13 cellular contexts compared by ENCODE assay signal in genomic region chr6:121686611-121687023, GRCh38.
DNase-seq lines count a peak whose midpoint lies in the region; ATAC-seq, FAIRE-seq and TF ChIP-seq lines count a peak whose summit lies in the region.
"Had no signal": no experiment of that assay in that cellular context is flagged by ENCODE, and none has a peak within 500 bp of the region (broad histone marks: within the 10 kb centered on the region; RNA-seq: fewer than 3 reads in every experiment).

No MANE protein-coding gene starts in this region.

- no peaks in the 10 kb centered on the region for H3K9me3 ChIP-seq in right cardiac atrium (ENCODE audit: control insufficient read depth, low read length)
- no peaks in the 10 kb centered on the region for H3K9me3 ChIP-seq in right atrium auricular region
- H3K9me3 ChIP-seq in kidney (ENCODE audit: control insufficient read depth in 1 of 2, low read length in 2 of 2), result no peaks in the 10 kb centered on the region
- H3K9me3 ChIP-seq: breast epithelium, left lung, upper lobe of left lung had no signal

- no peak overlapping the region for H3K9ac ChIP-seq in kidney (ENCODE audit: low read length in 2 of 2)

- WGBS in right cardiac atrium, result 83% methylated on average over 29 of the region's 29 CpGs

- ATAC-seq in right cardiac atrium, result peak in 1 of 2 donors; percentile 26
- no peak for ATAC-seq in GM21786 (IDR thresholded peaks at IDR 0.05; ENCODE audit: unreplicated experiment)
- no peak for ATAC-seq in HG02763 (IDR thresholded peaks at IDR 0.05; ENCODE audit: unreplicated experiment)
- ATAC-seq: activated CD8-positive, alpha-beta T cell treated with anti-CD3 and anti-CD28 coated beads for 36 hours; left lung had no signal

- H3K36me3 ChIP-seq in right atrium auricular region (no peaks in the 10 kb centered on the region), kidney (ENCODE audit: control insufficient read depth in 1 of 2, insufficient read depth in 2 of 2, low read length in 2 of 2) (no peaks in the 10 kb centered on the region)
- H3K36me3 ChIP-seq: breast epithelium, left lung, upper lobe of left lung had no signal

- TF ChIP-seq CTCF in right atrium auricular region (IDR thresholded peaks at IDR 0.05) (no peak), kidney (IDR thresholded peaks at IDR 0.05; ENCODE audit: borderline replicate concordance, extremely low read depth, insufficient read depth) (no peak)

- H3K4me3 ChIP-seq in right cardiac atrium (ENCODE audit: low read length), result no peak overlapping the region
- no peak overlapping the region for H3K4me3 ChIP-seq in right atrium auricular region
- H3K4me3 ChIP-seq in kidney (ENCODE audit: low read length in 2 of 2), result no peak overlapping the region
- H3K4me3 ChIP-seq: breast epithelium, left lung, upper lobe of left lung had no signal

- H3K4me1 ChIP-seq in right cardiac atrium (ENCODE audit: control insufficient read depth, insufficient read depth, low read length) (no peaks in the 10 kb centered on the region), right atrium auricular region (no peaks in the 10 kb centered on the region), kidney (ENCODE audit: control insufficient read depth in 1 of 2, insufficient read depth in 1 of 2, low read depth in 1 of 2, low read length in 2 of 2) (no peaks in the 10 kb centered on the region)
- H3K4me1 ChIP-seq: breast epithelium, left lung, upper lobe of left lung had no signal

- DNase-seq in right cardiac atrium, result peak; percentile 16 to 61 (median 55)
- no peak for DNase-seq in right atrium auricular region (ENCODE audit: low spot score)
- DNase-seq in NCI-H748 (lab: John Stamatoyannopoulos, UW; ENCODE audit: unreplicated experiment), result peak; percentile 82
- peak; percentile 71 for DNase-seq in kidney
- DNase-seq in activated T-cell treated with anti-CD3 and anti-CD28 coated beads, Interleukin-2, amount 50 U/mL, for 1 hour, result no peak
- DNase-seq: activated CD8-positive, alpha-beta T cell treated with anti-CD3 and anti-CD28 coated beads for 36 hours; CD8-positive, alpha-beta memory T cell; stimulated activated CD4-positive, alpha-beta T cell treated with anti-CD3 and anti-CD28 coated beads, Interleukin-1b, Interleukin-23, amount 100 ng/mL, for 48 hours had no signal

- H3K27me3 ChIP-seq in right cardiac atrium (ENCODE audit: control insufficient read depth, insufficient read depth), result no peaks in the 10 kb centered on the region
- no peaks in the 10 kb centered on the region for H3K27me3 ChIP-seq in right atrium auricular region
- H3K27me3 ChIP-seq: breast epithelium, left lung, upper lobe of left lung had no signal

- intact Hi-C loops in right cardiac atrium (cut with DNase I), result no loop called here
- intact Hi-C loops in kidney (cut with DNase I), result no loop called here

- H3K27ac ChIP-seq in right cardiac atrium (ENCODE audit: low read length), result no peak overlapping the region
- no peak overlapping the region for H3K27ac ChIP-seq in right atrium auricular region
- no peak overlapping the region for H3K27ac ChIP-seq in kidney (ENCODE audit: low read depth in 2 of 2, low read length in 2 of 2)
- H3K27ac ChIP-seq: breast epithelium, left lung, upper lobe of left lung had no signal

- FAIRE-seq in kidney (lab: Jason Lieb, UNC), result no peak

Comparison
In these comparisons a context has a peak if more than half of its experiments do, and no peak if none do; other contexts are left out.
1. DNase-seq: peak in right cardiac atrium (3 of 3), NCI-H748 (single experiment) and kidney (single experiment); none in right atrium auricular region (single experiment) and activated T-cell treated with anti-CD3 and anti-CD28 coated beads, Interleukin-2, amount 50 U/mL, for 1 hour (single experiment).